ENCODE assay signal across 17 cellular contexts in the genomic region with DNA sequence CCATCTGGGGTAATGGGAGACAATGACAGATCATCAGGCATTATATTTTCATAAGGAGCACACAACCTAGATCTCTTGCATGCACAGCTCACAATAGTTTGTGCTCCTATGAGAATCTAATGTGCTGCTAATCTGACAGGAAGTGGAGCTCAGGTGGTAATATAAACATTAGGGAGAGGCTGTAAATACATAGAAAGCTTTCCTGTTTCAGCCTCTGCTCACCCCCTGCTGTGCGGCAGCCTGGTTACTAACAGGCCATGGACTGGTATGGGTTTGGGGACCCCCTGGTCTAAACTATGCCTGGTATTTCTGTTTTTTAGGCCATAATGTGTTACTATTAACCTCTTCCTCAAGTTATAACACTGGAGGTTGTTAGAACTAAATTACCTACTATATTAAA.
"Had no signal": no experiment of that assay in that cellular context is flagged by ENCODE, and none has a peak within 500 bp of the region (broad histone marks: within the 10 kb centered on the region; RNA-seq: fewer than 3 reads in every experiment).

No MANE protein-coding gene starts in this region.

- H3K36me3 ChIP-seq: ascending aorta, gastrocnemius medialis, heart right ventricle, lower lobe of right lung, neural progenitor cell, ovary, spleen, upper lobe of right lung had no signal

- H3K9me3 ChIP-seq: ascending aorta, gastrocnemius medialis, lower lobe of right lung, ovary, upper lobe of right lung had no signal

- DNase-seq: activated CD4-positive, alpha-beta T cell treated with anti-CD3 and anti-CD28 coated beads for 1 hour; activated CD4-positive, alpha-beta T cell treated with anti-CD3 and anti-CD28 coated beads, Interleukin-2, amount 50 U/mL, for 48 hours; activated CD8-positive, alpha-beta memory T cell treated with anti-CD3 and anti-CD28 coated beads, Interleukin-2, amount 10 ng/mL, durations not matched to agents 7 days and 5 days; activated naive CD4-positive, alpha-beta T cell treated with anti-CD3 and anti-CD28 coated beads for 36 hours; activated T-cell treated with anti-CD3 and anti-CD28 coated beads, Interleukin-2, amount 50 U/mL, for 1 hour; gastrocnemius medialis; heart right ventricle; left colon; lower lobe of right lung; midbrain; ovary; spleen; stimulated activated naive CD8-positive, alpha-beta T cell treated with anti-CD3 and anti-CD28 coated beads, Interleukin-15, amount 100 ng/mL, for 72 hours; upper lobe of right lung had no signal

- H3K4me3 ChIP-seq: ascending aorta, gastrocnemius medialis, heart right ventricle, lower lobe of right lung, neural progenitor cell, ovary, spleen, upper lobe of right lung had no signal

- H2AFZ ChIP-seq: neural progenitor cell had no signal

- H3K27ac ChIP-seq: ascending aorta, gastrocnemius medialis, heart right ventricle, lower lobe of right lung, neural progenitor cell, ovary, spleen, upper lobe of right lung had no signal

- ATAC-seq: activated CD8-positive, alpha-beta memory T cell treated with anti-CD3 and anti-CD28 coated beads, Interleukin-2, amount 10 ng/mL, durations not matched to agents 7 days and 5 days; gastrocnemius medialis; heart right ventricle; left colon; lower lobe of right lung; sciatic nerve; stimulated activated naive CD8-positive, alpha-beta T cell treated with anti-CD3 and anti-CD28 coated beads, Interleukin-15, amount 100 ng/mL, for 72 hours; upper lobe of right lung had no signal

- H3K4me1 ChIP-seq: ascending aorta, gastrocnemius medialis, heart right ventricle, lower lobe of right lung, neural progenitor cell, spleen, upper lobe of right lung had no signal

- H3K9ac ChIP-seq: neural progenitor cell had no signal

- H3K4me2 ChIP-seq: neural progenitor cell had no signal

- H3K27me3 ChIP-seq: ascending aorta, gastrocnemius medialis, heart right ventricle, neural progenitor cell, ovary, spleen, upper lobe of right lung had no signal
